11 cellular contexts compared by ENCODE assay signal in the genomic region with DNA sequence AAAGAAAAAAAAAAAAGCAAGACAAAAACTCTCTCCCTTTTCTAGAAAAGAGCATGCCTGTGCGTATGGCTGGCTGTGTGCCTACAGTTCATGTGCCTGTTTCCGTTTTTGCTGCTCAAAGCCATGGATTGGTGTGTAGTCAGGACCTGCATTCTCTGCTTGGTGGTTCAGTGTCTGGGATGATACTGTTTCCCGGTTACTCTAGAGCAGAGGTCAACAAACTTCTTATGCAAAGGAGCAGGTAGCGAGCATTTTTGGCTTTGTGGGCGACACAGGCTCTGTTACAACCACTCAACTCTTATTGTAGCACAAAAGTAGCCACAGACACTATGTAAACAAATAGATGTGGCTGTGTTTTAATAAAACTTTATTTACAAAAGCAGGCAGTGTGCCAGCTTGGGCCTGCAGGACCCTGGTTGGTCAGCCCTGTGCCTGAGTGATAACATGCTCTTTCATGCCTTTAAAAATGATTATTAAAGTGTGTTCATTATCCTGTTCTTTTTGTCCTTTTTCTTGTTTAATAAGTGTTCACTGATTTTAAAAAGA.
"Had no signal": no experiment of that assay in that cellular context is flagged by ENCODE, and none has a peak within 500 bp of the region (broad histone marks: within the 10 kb centered on the region; RNA-seq: fewer than 3 reads in every experiment).

No MANE protein-coding gene starts in this region.

- H3K27me3 Mint-ChIP-seq: activated naive CD8-positive, alpha-beta T cell had no signal

- H3K4me1 ChIP-seq: pancreas, upper lobe of left lung had no signal

- H3K4me2 ChIP-seq: hepatocyte had no signal

- H3K79me2 ChIP-seq: hepatocyte had no signal

- H2AFZ ChIP-seq: hepatocyte had no signal

- H3K27me3 ChIP-seq: brain microvascular endothelial cell, hepatocyte, pancreas, upper lobe of left lung had no signal

- H3K27ac ChIP-seq: brain microvascular endothelial cell, hepatocyte, pancreas, upper lobe of left lung had no signal

- H3K9me3 ChIP-seq: pancreas, upper lobe of left lung had no signal

- H3K36me3 ChIP-seq: brain microvascular endothelial cell, pancreas, upper lobe of left lung had no signal

- H3K4me3 ChIP-seq: hepatocyte, pancreas, upper lobe of left lung had no signal

- H3K4me3 Mint-ChIP-seq: activated naive CD8-positive, alpha-beta T cell had no signal

- DNase-seq: activated CD4-positive, alpha-beta T cell treated with anti-CD3 and anti-CD28 coated beads, Interleukin-2, amount 50 U/mL, for 4 hours; activated gamma-delta T cell; activated T-cell treated with anti-CD3 and anti-CD28 coated beads, Interleukin-2, amount 50 U/mL, for 1 hour; brain microvascular endothelial cell; dermis blood vessel endothelial cell; erythroblast; pancreas; stimulated activated naive CD4-positive, alpha-beta T cell treated with Interleukin-2 at 50 U/mL for 16 hours had no signal

- H3K27ac Mint-ChIP-seq: activated naive CD8-positive, alpha-beta T cell had no signal
